ENCODE assay signal across 8 cellular contexts in genomic region chr20:35454881-35455609, GRCh38. TPM values are rescaled to one million over a fixed set of nuclear protein-coding genes. Genes with fewer than 3 reads are reported as not detected.
DNase-seq lines count a peak whose midpoint lies in the region; ATAC-seq and TF ChIP-seq lines count a peak whose summit lies in the region.

Gene CEP250, plus strand, starts transcription at chr20:35455598. Its CDS starts 6,770 bp downstream, at chr20:35462368.

- H3K4me1 ChIP-seq in gastroesophageal sphincter (peaks cover 0 to 20% (median 6%) of the 10 kb centered on the region in 3 donors), neutrophil (ENCODE audit: control insufficient read depth in 1 of 2, insufficient read depth in 1 of 2, low read depth in 1 of 2, low read length in 1 of 2) (peaks cover 12 to 14% of the 10 kb centered on the region in 2 experiments)

- CTCF ChIA-PET in activated naive CD4-positive, alpha-beta T cell treated with anti-CD3 and anti-CD28 coated beads, Interleukin-2, amount 10 ng/mL, durations not matched to agents 7 days and 5 days (lab: Charles Lee) = interaction anchor here (0.8 to 3.5 kb wide), 8 partner anchors 9 to 492 kb away, joined by 3 to 15 read pairs (median 5); partner anchors contain the start of gene GDF5

- H3K27me3 ChIP-seq in GM06990 (replicated peaks; ENCODE audit: control insufficient read depth, insufficient read depth, low read length) (no peaks in the 10 kb centered on the region), gastroesophageal sphincter (no peaks in the 10 kb centered on the region), neutrophil (no peaks in the 10 kb centered on the region)

- H3K27ac ChIP-seq in SK-N-MC (peak within 1 kb of the TSS; percentile 96), gastroesophageal sphincter (peak within 1 kb of the TSS; percentile 64 to 92 (median 89)), neutrophil (peak within 1 kb of the TSS; percentile 84)

- peaks cover 28% of the 10 kb centered on the region for H3K4me1 Mint-ChIP-seq in activated naive CD4-positive, alpha-beta T cell treated with anti-CD3 and anti-CD28 coated beads, Interleukin-2, amount 10 ng/mL, durations not matched to agents 7 days and 5 days

- no peaks in the 10 kb centered on the region for H3K9me3 ChIP-seq in SK-N-MC (ENCODE audit: low read depth, low read length)
- H3K9me3 ChIP-seq in gastroesophageal sphincter = no peaks in the 10 kb centered on the region
- no peaks in the 10 kb centered on the region for H3K9me3 ChIP-seq in neutrophil

- TF ChIP-seq CTCF in GM06990 (IDR thresholded peaks at IDR 0.05; ENCODE audit: insufficient read depth, low read length, poor library complexity, severe bottlenecking) (no peak), gastroesophageal sphincter (IDR thresholded peaks at IDR 0.05) (peak in 2 of 4 experiments; percentile 7 to 12), neutrophil (IDR thresholded peaks at IDR 0.05) (peak; percentile 65), subcutaneous adipose tissue (IDR thresholded peaks at IDR 0.05; ENCODE audit: low read depth) (no peak)

- DNase-seq in GM06990 (ENCODE audit: extremely low read depth, insufficient read length) = peak; percentile 97
- peak; percentile 83 for DNase-seq in NCI-H1048 (lab: John Stamatoyannopoulos, UW)
- peak; percentile 89 for DNase-seq in SK-N-MC (ENCODE audit: low read depth, low spot score)
- peak; percentile 95 for DNase-seq in activated naive CD4-positive, alpha-beta T cell treated with anti-CD3 and anti-CD28 coated beads, Interleukin-2, amount 10 ng/mL, durations not matched to agents 7 days and 5 days

- no peaks in the 10 kb centered on the region for H3K9me3 Mint-ChIP-seq in activated naive CD4-positive, alpha-beta T cell treated with anti-CD3 and anti-CD28 coated beads, Interleukin-2, amount 10 ng/mL, durations not matched to agents 7 days and 5 days

- peak within 1 kb of the TSS; percentile 95 for H3K9ac ChIP-seq in SK-N-MC (ENCODE audit: insufficient read length)

- peak within 1 kb of the TSS; percentile 96 for H3K27ac Mint-ChIP-seq in activated naive CD4-positive, alpha-beta T cell treated with anti-CD3 and anti-CD28 coated beads, Interleukin-2, amount 10 ng/mL, durations not matched to agents 7 days and 5 days

- peak within 1 kb of the TSS; percentile 80 for H3K4me3 ChIP-seq in GM06990 (replicated peaks; ENCODE audit: low read depth, low read length)
- H3K4me3 ChIP-seq in SK-N-MC = peak within 1 kb of the TSS; percentile 97
- H3K4me3 ChIP-seq in gastroesophageal sphincter = peak within 1 kb of the TSS; percentile 66 to 92
- H3K4me3 ChIP-seq in neutrophil (ENCODE audit: low read depth in 1 of 2, low read length in 1 of 2) = peak within 1 kb of the TSS; percentile 90 to 93

- H3K36me3 ChIP-seq in GM06990 (ENCODE audit: control insufficient read depth, insufficient read depth, low read length) (no peaks in the 10 kb centered on the region), SK-N-MC (ENCODE audit: insufficient read depth, low read length) (peaks cover 3% of the 10 kb centered on the region; the same call in 1 of the 2 replicates), gastroesophageal sphincter (peaks cover 0 to 5% of the 10 kb centered on the region in 2 donors), neutrophil (no peaks in the 10 kb centered on the region)

- WGBS in gastroesophageal sphincter (ENCODE audit: low coverage in 1 of 2), 2 donors = 0% methylated on average over 15 of the region's 59 CpGs; no CpG with 5 or more reads in 1 of the 2 donors

- no peaks in the 10 kb centered on the region for H3K27me3 Mint-ChIP-seq in activated naive CD4-positive, alpha-beta T cell treated with anti-CD3 and anti-CD28 coated beads, Interleukin-2, amount 10 ng/mL, durations not matched to agents 7 days and 5 days

- peak within 1 kb of the TSS; percentile 91 for H3K4me3 Mint-ChIP-seq in activated naive CD4-positive, alpha-beta T cell treated with anti-CD3 and anti-CD28 coated beads, Interleukin-2, amount 10 ng/mL, durations not matched to agents 7 days and 5 days

- TF ChIP-seq POLR2A in gastroesophageal sphincter (IDR thresholded peaks at IDR 0.05) = peak in 1 of 2 donors; percentile 27

- TF ChIP-seq EP300 in gastroesophageal sphincter (IDR thresholded peaks at IDR 0.05) = no peak

- no peaks in the 10 kb centered on the region for H3K36me3 Mint-ChIP-seq in activated naive CD4-positive, alpha-beta T cell treated with anti-CD3 and anti-CD28 coated beads, Interleukin-2, amount 10 ng/mL, durations not matched to agents 7 days and 5 days

- ATAC-seq in HG02588 (IDR thresholded peaks at IDR 0.05; ENCODE audit: unreplicated experiment) (peak; percentile 91), gastroesophageal sphincter (peak; percentile 98)

RNA-seq across cellular contexts. Expression of gene CEP250, which starts in this region (rescaled TPM):
- total RNA-seq in gastroesophageal sphincter (10 to 100 TPM; 22.6 to 37.9 (median 30.9) TPM), subcutaneous adipose tissue (10 to 100 TPM in 3 of 4 donors, 1 to 10 TPM in 1; 6.8 to 31.6 (median 20.6) TPM)

Comparison
In these comparisons a context has a peak if more than half of its experiments do, and no peak if none do; other contexts are left out.
1. Peak in every context shown above with its lines: DNase-seq, ATAC-seq, H3K4me3 ChIP-seq and H3K27ac ChIP-seq.